In genomic region chr12:116760621-116761020, GRCh38 we compare ENCODE assay signal across 24 cellular contexts. TPM values are rescaled to one million over a fixed set of nuclear protein-coding genes. Genes with fewer than 3 reads are reported as not detected.
DNase-seq lines count a peak whose midpoint lies in the region; ATAC-seq, FAIRE-seq and TF ChIP-seq lines count a peak whose summit lies in the region.
"Had no signal": no experiment of that assay in that cellular context is flagged by ENCODE, and none has a peak within 500 bp of the region (broad histone marks: within the 10 kb centered on the region; RNA-seq: fewer than 3 reads in every experiment).

No MANE protein-coding gene starts in this region.

- H3K36me3 Mint-ChIP-seq in activated CD4-positive, alpha-beta T cell treated with anti-CD3 and anti-CD28 coated beads for 36 hours (ENCODE audit: low read depth) = peaks cover 8% of the 10 kb centered on the region
- peaks cover 49% of the 10 kb centered on the region for H3K36me3 Mint-ChIP-seq in GM23338 (ENCODE audit: low read depth)
- no peaks in the 10 kb centered on the region for H3K36me3 Mint-ChIP-seq in natural killer cell treated with Interleukin-12 subunit alpha and Interleukin-12 subunit beta and Interleukin-15 and Interleukin-18, amount 100 ng/mL, for 72 hours

- H2AFZ ChIP-seq in GM23338 (no peak overlapping the region), K562 (ENCODE audit: low read depth, low read length) (peak overlapping the region; percentile 84)

- no peak for DNase-seq in activated CD4-positive, alpha-beta T cell treated with anti-CD3 and anti-CD28 coated beads for 36 hours
- DNase-seq in activated CD4-positive, alpha-beta T cell treated with anti-CD3 and anti-CD28 coated beads for 4 hours = no peak
- DNase-seq in GM23338 (ENCODE audit: low spot score) (no peak), K562 (ENCODE audit: extremely low read depth in 1 of 4, low spot score in 3 of 4) (peak in 1 of 4 experiments; percentile 20), anterior cingulate cortex (lab: John Stamatoyannopoulos, UW) (no peak)
- DNase-seq in natural killer cell treated with Interleukin-12 subunit alpha and Interleukin-12 subunit beta and Interleukin-15 and Interleukin-18, amount 100 ng/mL, for 72 hours (ENCODE audit: low spot score) = no peak
- DNase-seq: activated CD4-positive, CD25-positive, alpha-beta regulatory T cell treated with anti-CD3 and anti-CD28 coated beads, Interleukin-2, amount 50 U/mL, for 72 hours; HCEC 1CT; naive thymus-derived CD8-positive, alpha-beta T cell; NCI-H1417; NCI-H2171; NCI-H774; OCI-M1; SIG-M5; stimulated activated CD4-positive, alpha-beta T cell treated with anti-CD3 and anti-CD28 coated beads, Interleukin-12 subunit alpha, Interleukin-12 subunit beta, amount 100 ng/mL, for 4 hours; T1000; transverse colon had no signal

- peaks cover 7% of the 10 kb centered on the region for H3K4me1 Mint-ChIP-seq in activated CD4-positive, alpha-beta T cell treated with anti-CD3 and anti-CD28 coated beads for 36 hours
- H3K4me1 Mint-ChIP-seq in GM23338 = peaks cover 9% of the 10 kb centered on the region
- peaks cover 0 to 11% of the 10 kb centered on the region in 2 donors for H3K4me1 Mint-ChIP-seq in natural killer cell treated with Interleukin-12 subunit alpha and Interleukin-12 subunit beta and Interleukin-15 and Interleukin-18, amount 100 ng/mL, for 72 hours (ENCODE audit: low read depth in 2 of 2)

- H3K4me3 ChIP-seq in GM23338 (no peak overlapping the region), K562 (peak overlapping the region; percentile 62)
- H3K4me3 ChIP-seq: transverse colon had no signal

- H3K4me1 ChIP-seq in GM23338 (ENCODE audit: insufficient read depth) (no peaks in the 10 kb centered on the region), K562 (replicated peaks in 1 of 2; ENCODE audit: control insufficient read depth in 2 of 2, insufficient read depth in 2 of 2, low read length in 2 of 2) (peaks cover 0 to 4% of the 10 kb centered on the region in 2 experiments; a peak in 2 of 5 replicates)
- H3K4me1 ChIP-seq: transverse colon had no signal

- no peak overlapping the region for H3K27ac ChIP-seq in GM23338 (ENCODE audit: low read depth)
- H3K27ac ChIP-seq in K562 (ENCODE audit: extremely low read depth, low read depth, low read length) = peak overlapping the region; percentile 83
- H3K27ac ChIP-seq: transverse colon had no signal

- no peaks in the 10 kb centered on the region for H3K27me3 Mint-ChIP-seq in activated CD4-positive, alpha-beta T cell treated with anti-CD3 and anti-CD28 coated beads for 36 hours
- H3K27me3 Mint-ChIP-seq in GM23338 (ENCODE audit: insufficient read depth, low read depth, poor library complexity) = peaks cover 2% of the 10 kb centered on the region
- H3K27me3 Mint-ChIP-seq in natural killer cell treated with Interleukin-12 subunit alpha and Interleukin-12 subunit beta and Interleukin-15 and Interleukin-18, amount 100 ng/mL, for 72 hours = no peaks in the 10 kb centered on the region
- H3K27me3 Mint-ChIP-seq: naive thymus-derived CD8-positive, alpha-beta T cell had no signal

- no peak for TF ChIP-seq POLR2A in K562 (conservative IDR thresholded peaks at IDR 0.05)

- FAIRE-seq in K562 (lab: Jason Lieb, UNC) = no peak
- FAIRE-seq: bronchial epithelial cell, D721Med, G401.6, islet of Langerhans had no signal

- H3K9me3 ChIP-seq in K562 (replicated peaks; ENCODE audit: control insufficient read depth, insufficient read depth, low read depth, low read length) = no peaks in the 10 kb centered on the region
- H3K9me3 ChIP-seq: transverse colon had no signal

- H3K36me3 ChIP-seq in GM23338 (ENCODE audit: insufficient read depth) (no peaks in the 10 kb centered on the region; the same call in 1 of the 2 replicates), K562 (ENCODE audit: control insufficient read depth, insufficient read depth, low read length) (no peaks in the 10 kb centered on the region)
- H3K36me3 ChIP-seq: transverse colon had no signal

- no peaks in the 10 kb centered on the region for H3K9me3 Mint-ChIP-seq in activated CD4-positive, alpha-beta T cell treated with anti-CD3 and anti-CD28 coated beads for 36 hours (ENCODE audit: low read depth)
- H3K9me3 Mint-ChIP-seq in GM23338 = no peaks in the 10 kb centered on the region
- H3K9me3 Mint-ChIP-seq in natural killer cell treated with Interleukin-12 subunit alpha and Interleukin-12 subunit beta and Interleukin-15 and Interleukin-18, amount 100 ng/mL, for 72 hours = no peaks in the 10 kb centered on the region
- H3K9me3 Mint-ChIP-seq: naive thymus-derived CD8-positive, alpha-beta T cell had no signal

- H3K9me1 ChIP-seq in K562 (ENCODE audit: control insufficient read depth, insufficient read depth, low read length) = no peaks in the 10 kb centered on the region

- peak overlapping the region; percentile 67 for H3K4me3 Mint-ChIP-seq in activated CD4-positive, alpha-beta T cell treated with anti-CD3 and anti-CD28 coated beads for 36 hours
- peak overlapping the region; percentile 71 for H3K4me3 Mint-ChIP-seq in GM23338
- H3K4me3 Mint-ChIP-seq in natural killer cell treated with Interleukin-12 subunit alpha and Interleukin-12 subunit beta and Interleukin-15 and Interleukin-18, amount 100 ng/mL, for 72 hours = peak overlapping the region; percentile 1

- intact Hi-C loops in activated CD4-positive, alpha-beta T cell treated with anti-CD3 and anti-CD28 coated beads for 36 hours (cut with DNase I, micrococcal nuclease) = no loop called here
- intact Hi-C loops in K562 (cut with micrococcal nuclease) = no loop called here

- in situ Hi-C loops in K562 (cut with MboI) = no loop called here

- POLR2A ChIA-PET in activated CD4-positive, alpha-beta T cell treated with anti-CD3 and anti-CD28 coated beads for 36 hours (lab: Charles Lee) = no interaction called here
- POLR2A ChIA-PET in K562 (lab: Yijun Ruan, JAX) = interaction anchor here (1.2 to 1.6 kb wide), 4 partner anchors 8 to 35 kb away, joined by 3 to 8 read pairs (median 4); no protein-coding TSS in a partner anchor

- TF ChIP-seq CTCF in GM23338 (conservative IDR thresholded peaks at IDR 0.05; ENCODE audit: low read depth in 2 of 2) = no peak
- TF ChIP-seq CTCF in K562 (IDR thresholded peaks at IDR 0.05 in 2 of 3, conservative IDR thresholded peaks at IDR 0.05 in 1 of 3; ENCODE audit: insufficient read depth in 2 of 3, low read depth in 1 of 3, low read length in 3 of 3) = no peak

- peak overlapping the region; percentile 88 to 90 for H3K9ac ChIP-seq in K562 (ENCODE audit: insufficient read depth in 1 of 2, low read depth in 2 of 2, low read length in 2 of 2)

- BruUV-seq in K562 (replicated peaks; lab: Mats Ljungman, UMichigan) = no TSS peak

- 24% methylated on average over 11 of the region's 11 CpGs for WGBS in K562 (ENCODE audit: insufficient coverage, low coverage, missing lambda C conversion rate)

- H3K27ac Mint-ChIP-seq in activated CD4-positive, alpha-beta T cell treated with anti-CD3 and anti-CD28 coated beads for 36 hours = no peak overlapping the region
- peak overlapping the region; percentile 93 for H3K27ac Mint-ChIP-seq in GM23338
- H3K27ac Mint-ChIP-seq in natural killer cell treated with Interleukin-12 subunit alpha and Interleukin-12 subunit beta and Interleukin-15 and Interleukin-18, amount 100 ng/mL, for 72 hours = peak overlapping the region in 1 of 2 donors; percentile 2

- no peaks in the 10 kb centered on the region for H3F3A ChIP-seq in GM23338 (replicated peaks; ENCODE audit: low read depth)

- H4K20me1 ChIP-seq in GM23338 (replicated peaks; ENCODE audit: insufficient read depth) (no peaks in the 10 kb centered on the region), K562 (replicated peaks; ENCODE audit: control insufficient read depth, insufficient read depth, low read length) (no peaks in the 10 kb centered on the region; the same call in 1 of the 2 replicates)

- no peak for ATAC-seq in activated CD4-positive, alpha-beta T cell treated with anti-CD3 and anti-CD28 coated beads for 36 hours
- ATAC-seq in GM23338 (no peak), K562 (peak; percentile 26), HG03457 (IDR thresholded peaks at IDR 0.05; ENCODE audit: unreplicated experiment) (no peak), GM19395 (IDR thresholded peaks at IDR 0.05; ENCODE audit: unreplicated experiment) (no peak)
- no peak for ATAC-seq in natural killer cell treated with Interleukin-12 subunit alpha and Interleukin-12 subunit beta and Interleukin-15 and Interleukin-18, amount 100 ng/mL, for 72 hours
- ATAC-seq: esophagus mucosa had no signal

- H3K79me2 ChIP-seq in GM23338 (replicated peaks; ENCODE audit: insufficient read depth) = 0 out of 2 replicates have a peak, but pooled peaks cover 5% of the 10 kb centered on the region
- peaks cover 21% of the 10 kb centered on the region; the same call in 2 of the 3 replicates for H3K79me2 ChIP-seq in K562 (ENCODE audit: control insufficient read depth, insufficient read depth, low read length)

- H3K9me2 ChIP-seq in GM23338 (ENCODE audit: insufficient read depth) = no peaks in the 10 kb centered on the region

- TF ChIP-seq EP300 in K562 (IDR thresholded peaks at IDR 0.05; ENCODE audit: low read length) = no peak

- TF ChIP-seq RAD21 in K562 (CRISPR knock-in tag; conservative IDR thresholded peaks at IDR 0.05 in 1 of 2, IDR thresholded peaks at IDR 0.05 in 1 of 2) = no peak

- CTCF ChIA-PET in activated CD4-positive, alpha-beta T cell treated with anti-CD3 and anti-CD28 coated beads for 36 hours (lab: Charles Lee) = no interaction called here
- CTCF ChIA-PET in K562 (lab: Yijun Ruan, JAX; ENCODE audit: low intra/inter-chr PET ratio) = no interaction called here

- H3K27me3 ChIP-seq in GM23338 (ENCODE audit: insufficient read depth) (no peaks in the 10 kb centered on the region), K562 (ENCODE audit: control insufficient read depth in 2 of 2, insufficient read depth in 2 of 2, low read length in 2 of 2) (no peaks in the 10 kb centered on the region)
- H3K27me3 ChIP-seq: transverse colon had no signal

- H3K4me2 ChIP-seq in GM23338 = no peak overlapping the region
- H3K4me2 ChIP-seq in K562 (ENCODE audit: insufficient read depth, low read length) = peak overlapping the region; percentile 88

RNA-seq across cellular contexts. Expression of gene RNFT2, which starts 22.5 kb away (rescaled TPM):
- total RNA-seq in activated CD4-positive, alpha-beta T cell treated with anti-CD3 and anti-CD28 coated beads for 36 hours = 10 to 100 TPM; 14.7 to 15.0 TPM
- 19.7 and 22.9 TPM in 2 replicates for total RNA-seq in GM23338 (2014; rRNA removed; shearing (Covaris generic))
- polyA plus RNA-seq in GM23338 (2016; fragmentation: Nextera tagmentation; extraction: Ambion mirVana) = 19.3 and 21.5 TPM in 2 replicates
- total RNA-seq in K562 (2011; cell fraction: chromatin; rRNA removed; ENCODE audit: low replicate concordance) = 16.0 and 21.8 TPM in 2 replicates
- total RNA-seq in K562 (2011; cell fraction: nucleolus; rRNA removed) = 12.7 and 13.2 TPM in 2 replicates
- 18.5 and 28.9 TPM in 2 replicates for total RNA-seq in K562 (2011; cell fraction: nucleoplasm; rRNA removed)
- total RNA-seq in K562 (2014; rRNA removed) = 7.9 and 9.8 TPM in 2 replicates
- 9.5 and 10.5 TPM in 2 replicates for total RNA-seq in K562 (2014; rRNA removed; fragmentation: Illumina TruSeq; extraction: Trizol)
- total RNA-seq in K562 (2015; rRNA removed; fragmentation: Illumina TruSeq; extraction: Trizol) = 11.3 and 12.0 TPM in 2 replicates
- total RNA-seq in K562 (2021) = 23.5 and 26.3 TPM in 2 replicates
- polyA plus RNA-seq in K562 (2011; rRNA removed) = 8.5 and 14.1 TPM in 2 replicates
- 10.0 and 12.1 TPM in 2 replicates for polyA plus RNA-seq in K562 (2011; cell fraction: cytosol; rRNA removed)
- polyA plus RNA-seq in K562 (2011; cell fraction: nucleus; rRNA removed) = 7.1 and 7.3 TPM in 2 replicates
- 8.7 and 9.8 TPM in 2 replicates for polyA plus RNA-seq in K562 (2012)
- 3.5 and 3.6 TPM in 2 replicates for polyA plus RNA-seq in K562 (2014; fragmentation: Illumina TruSeq; extraction: Trizol)
- polyA plus RNA-seq in K562 (2014; fragmentation: Nextera tagmentation; extraction: Ambion mirVana) = 10 to 100 TPM in 1 of 2 experiments, 1 to 10 TPM in 1; 7.1 to 17.3 TPM
- polyA plus RNA-seq in K562 (2014; rRNA removed) = 10.0 and 11.9 TPM in 2 replicates
- 21.2 TPM in 2 replicates for polyA minus RNA-seq in K562 (2011; rRNA and poly(A)+ RNA removed)
- 14.4 and 15.7 TPM in 2 replicates for polyA minus RNA-seq in K562 (2011; cell fraction: cytosol; rRNA and poly(A)+ RNA removed)
- polyA minus RNA-seq in K562 (2011; cell fraction: nucleus; rRNA and poly(A)+ RNA removed) = 1.8 and 3.7 TPM in 2 replicates
- total RNA-seq in natural killer cell treated with Interleukin-12 subunit alpha and Interleukin-12 subunit beta and Interleukin-15 and Interleukin-18, amount 100 ng/mL, for 72 hours = 10 to 100 TPM; 17.2 to 18.3 TPM

RNA-seq across cellular contexts. Expression of gene SPRING1, which starts 22.8 kb away (rescaled TPM):
- 10 to 100 TPM; 15.3 to 17.4 TPM for total RNA-seq in activated CD4-positive, alpha-beta T cell treated with anti-CD3 and anti-CD28 coated beads for 36 hours
- 51.3 and 57.1 TPM in 2 replicates for total RNA-seq in GM23338 (2014; rRNA removed; shearing (Covaris generic))
- 6.6 and 8.2 TPM in 2 replicates for polyA plus RNA-seq in GM23338 (2016; fragmentation: Nextera tagmentation; extraction: Ambion mirVana)
- total RNA-seq in K562 (2011; cell fraction: chromatin; rRNA removed; ENCODE audit: low replicate concordance) = 6.1 and 6.6 TPM in 2 replicates
- 5.5 and 5.7 TPM in 2 replicates for total RNA-seq in K562 (2011; cell fraction: nucleolus; rRNA removed)
- 6.2 and 9.8 TPM in 2 replicates for total RNA-seq in K562 (2011; cell fraction: nucleoplasm; rRNA removed)
- total RNA-seq in K562 (2014; rRNA removed) = 11.9 and 15.2 TPM in 2 replicates
- total RNA-seq in K562 (2014; rRNA removed; fragmentation: Illumina TruSeq; extraction: Trizol) = 7.0 and 7.9 TPM in 2 replicates
- 8.8 and 8.9 TPM in 2 replicates for total RNA-seq in K562 (2015; rRNA removed; fragmentation: Illumina TruSeq; extraction: Trizol)
- total RNA-seq in K562 (2021) = 19.1 and 20.0 TPM in 2 replicates
- 8.0 TPM in 2 replicates for polyA plus RNA-seq in K562 (2011; rRNA removed)
- 8.2 and 11.5 TPM in 2 replicates for polyA plus RNA-seq in K562 (2011; cell fraction: cytosol; rRNA removed)
- 4.8 and 6.7 TPM in 2 replicates for polyA plus RNA-seq in K562 (2011; cell fraction: nucleus; rRNA removed)
- polyA plus RNA-seq in K562 (2012) = 9.2 and 17.4 TPM in 2 replicates
- 8.0 and 11.1 TPM in 2 replicates for polyA plus RNA-seq in K562 (2014; fragmentation: Illumina TruSeq; extraction: Trizol)
- 1 to 10 TPM; 1.1 to 1.9 TPM for polyA plus RNA-seq in K562 (2014; fragmentation: Nextera tagmentation; extraction: Ambion mirVana)
- 6.3 and 9.1 TPM in 2 replicates for polyA plus RNA-seq in K562 (2014; rRNA removed)
- polyA minus RNA-seq in K562 (2011; rRNA and poly(A)+ RNA removed) = 11.1 and 11.8 TPM in 2 replicates
- polyA minus RNA-seq in K562 (2011; cell fraction: cytosol; rRNA and poly(A)+ RNA removed) = 6.8 and 7.4 TPM in 2 replicates
- 3.2 and 3.8 TPM in 2 replicates for polyA minus RNA-seq in K562 (2011; cell fraction: nucleus; rRNA and poly(A)+ RNA removed)
- total RNA-seq in natural killer cell treated with Interleukin-12 subunit alpha and Interleukin-12 subunit beta and Interleukin-15 and Interleukin-18, amount 100 ng/mL, for 72 hours = 10 to 100 TPM; 45.8 to 49.7 TPM

Comparison
In these comparisons a context has a peak if more than half of its experiments do, and no peak if none do; other contexts are left out.
1. H3K4me3 Mint-ChIP-seq: peak in every context shown above with its lines; median percentile 71 in GM23338; 67 in activated CD4-positive, alpha-beta T cell treated with anti-CD3 and anti-CD28 coated beads for 36 hours; 1 in natural killer cell treated with Interleukin-12 subunit alpha and Interleukin-12 subunit beta and Interleukin-15 and Interleukin-18, amount 100 ng/mL, for 72 hours.